Comparison of ENCODE assay signal across 13 cellular contexts in genomic region chr3:21942328-21942727, GRCh38.
A peak's percentile ranks its signal among the peaks of the same experiment; 100 is the strongest.
DNase-seq lines count a peak whose midpoint lies in the region; ATAC-seq lines count a peak whose summit lies in the region.
"Had no signal": no experiment of that assay in that cellular context is flagged by ENCODE, and none has a peak within 500 bp of the region (broad histone marks: within the 10 kb centered on the region; RNA-seq: fewer than 3 reads in every experiment).

No MANE protein-coding gene starts in this region.

- H3K9me3 Mint-ChIP-seq in activated CD8-positive, alpha-beta T cell treated with anti-CD3 and anti-CD28 coated beads, Interleukin-2, amount 10 ng/mL, durations not matched to agents 7 days and 5 days (ENCODE audit: insufficient read depth): no peaks in the 10 kb centered on the region

- no peak overlapping the region for H3K4me3 Mint-ChIP-seq in activated CD8-positive, alpha-beta T cell treated with anti-CD3 and anti-CD28 coated beads, Interleukin-2, amount 10 ng/mL, durations not matched to agents 7 days and 5 days
- H3K4me3 Mint-ChIP-seq: activated CD4-positive, alpha-beta T cell treated with anti-CD3 and anti-CD28 coated beads, Interleukin-2, amount 10 ng/mL, durations not matched to agents 7 days and 5 days; activated naive CD8-positive, alpha-beta T cell; CD8-positive, alpha-beta memory T cell had no signal

- peak; percentile 2 for DNase-seq in AG08396 (ENCODE audit: low spot score)
- DNase-seq in HT1080 (ENCODE audit: low read depth): peak; percentile 67
- DNase-seq in SK-N-DZ (ENCODE audit: low spot score): peak; percentile 76
- DNase-seq in hepatic stellate cell (ENCODE audit: low spot score): peak; percentile 5
- no peak for DNase-seq in NCI-H1048 (lab: John Stamatoyannopoulos, UW)
- no peak for DNase-seq in activated CD8-positive, alpha-beta T cell treated with anti-CD3 and anti-CD28 coated beads, Interleukin-2, amount 10 ng/mL, durations not matched to agents 7 days and 5 days
- DNase-seq: activated CD4-positive, alpha-beta T cell treated with anti-CD3 and anti-CD28 coated beads, Interleukin-2, amount 10 ng/mL, durations not matched to agents 7 days and 5 days; CD8-positive, alpha-beta memory T cell; MM.1S; PC-9 had no signal

- H3K4me1 Mint-ChIP-seq in activated CD8-positive, alpha-beta T cell treated with anti-CD3 and anti-CD28 coated beads, Interleukin-2, amount 10 ng/mL, durations not matched to agents 7 days and 5 days (ENCODE audit: low read depth): no peaks in the 10 kb centered on the region
- H3K4me1 Mint-ChIP-seq: activated CD4-positive, alpha-beta T cell treated with anti-CD3 and anti-CD28 coated beads, Interleukin-2, amount 10 ng/mL, durations not matched to agents 7 days and 5 days; CD8-positive, alpha-beta memory T cell had no signal

- no peak overlapping the region for H3K27ac Mint-ChIP-seq in activated CD8-positive, alpha-beta T cell treated with anti-CD3 and anti-CD28 coated beads, Interleukin-2, amount 10 ng/mL, durations not matched to agents 7 days and 5 days
- H3K27ac Mint-ChIP-seq: activated CD4-positive, alpha-beta T cell treated with anti-CD3 and anti-CD28 coated beads, Interleukin-2, amount 10 ng/mL, durations not matched to agents 7 days and 5 days; activated naive CD8-positive, alpha-beta T cell; CD8-positive, alpha-beta memory T cell had no signal

- no peaks in the 10 kb centered on the region for H3K36me3 Mint-ChIP-seq in activated CD8-positive, alpha-beta T cell treated with anti-CD3 and anti-CD28 coated beads, Interleukin-2, amount 10 ng/mL, durations not matched to agents 7 days and 5 days (ENCODE audit: low read depth)
- H3K36me3 Mint-ChIP-seq: activated naive CD8-positive, alpha-beta T cell; CD8-positive, alpha-beta memory T cell had no signal

- CTCF ChIA-PET in activated CD8-positive, alpha-beta T cell treated with anti-CD3 and anti-CD28 coated beads, Interleukin-2, amount 10 ng/mL, durations not matched to agents 7 days and 5 days (lab: Charles Lee): no interaction called here

- ATAC-seq in activated CD8-positive, alpha-beta T cell treated with anti-CD3 and anti-CD28 coated beads, Interleukin-2, amount 10 ng/mL, durations not matched to agents 7 days and 5 days: no peak
- ATAC-seq in HG03565 (IDR thresholded peaks at IDR 0.05; ENCODE audit: unreplicated experiment) (no peak), HG03139 (IDR thresholded peaks at IDR 0.05; ENCODE audit: unreplicated experiment) (no peak)

- POLR2A ChIA-PET in activated CD8-positive, alpha-beta T cell treated with anti-CD3 and anti-CD28 coated beads, Interleukin-2, amount 10 ng/mL, durations not matched to agents 7 days and 5 days (lab: Charles Lee): no interaction called here

- no peaks in the 10 kb centered on the region for H3K27me3 Mint-ChIP-seq in activated CD8-positive, alpha-beta T cell treated with anti-CD3 and anti-CD28 coated beads, Interleukin-2, amount 10 ng/mL, durations not matched to agents 7 days and 5 days (ENCODE audit: low read depth)
- H3K27me3 Mint-ChIP-seq: activated CD4-positive, alpha-beta T cell treated with anti-CD3 and anti-CD28 coated beads, Interleukin-2, amount 10 ng/mL, durations not matched to agents 7 days and 5 days; activated naive CD8-positive, alpha-beta T cell; CD8-positive, alpha-beta memory T cell had no signal

Comparison
In these comparisons a context has a peak if more than half of its experiments do, and no peak if none do; other contexts are left out.
1. DNase-seq: peak in AG08396 (single experiment), HT1080 (single experiment), SK-N-DZ (single experiment) and hepatic stellate cell (single experiment); none in NCI-H1048 (single experiment) and activated CD8-positive, alpha-beta T cell treated with anti-CD3 and anti-CD28 coated beads, Interleukin-2, amount 10 ng/mL, durations not matched to agents 7 days and 5 days (single experiment).